9 cellular contexts compared by ENCODE assay signal in the genomic region with DNA sequence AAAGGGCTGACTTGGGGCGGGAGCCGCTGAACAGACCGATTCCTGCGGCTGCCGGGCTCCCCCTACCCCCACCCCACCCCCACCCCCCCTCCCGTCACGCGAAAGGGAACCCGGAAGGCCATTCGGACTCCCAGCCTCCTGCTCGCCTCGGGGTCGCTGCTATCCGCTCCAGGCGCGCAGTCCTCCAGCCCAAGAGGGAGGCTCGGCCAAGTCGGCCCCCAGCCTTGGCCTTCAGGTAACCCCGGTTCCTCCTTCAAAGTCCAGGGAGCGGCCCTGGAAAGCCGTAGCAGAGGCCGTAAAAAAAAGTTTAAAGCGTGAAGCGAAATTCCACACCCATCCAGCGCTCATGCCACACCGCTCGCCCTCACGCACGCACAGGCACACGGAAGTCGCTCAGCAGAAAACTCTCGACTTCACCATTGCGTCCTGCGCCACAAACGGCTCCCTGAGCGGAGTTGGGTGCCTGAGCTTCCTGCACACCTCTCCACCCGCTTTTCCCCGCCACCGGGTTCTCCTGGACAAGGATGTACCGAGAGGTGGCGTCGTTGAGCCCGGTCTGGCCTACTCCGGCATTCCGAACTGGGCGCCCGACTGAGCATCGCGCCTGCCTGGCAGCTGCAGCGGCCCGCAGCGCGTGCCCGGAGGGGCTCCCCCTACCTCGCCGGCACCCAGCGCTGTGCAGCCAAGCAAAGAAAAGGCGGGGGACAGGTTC. TPM values are rescaled to one million over a fixed set of nuclear protein-coding genes. Genes with fewer than 3 reads are reported as not detected.
A peak's percentile ranks its signal among the peaks of the same experiment; 100 is the strongest.
DNase-seq lines count a peak whose midpoint lies in the region; ATAC-seq and TF ChIP-seq lines count a peak whose summit lies in the region.
"Had no signal": no experiment of that assay in that cellular context is flagged by ENCODE, and none has a peak within 500 bp of the region (broad histone marks: within the 10 kb centered on the region; RNA-seq: fewer than 3 reads in every experiment).

No MANE protein-coding gene starts in this region.

- no peak overlapping the region for H3K4me3 Mint-ChIP-seq in activated CD8-positive, alpha-beta memory T cell treated with anti-CD3 and anti-CD28 coated beads, Interleukin-2, amount 10 ng/mL, durations not matched to agents 7 days and 5 days

- H3K36me3 Mint-ChIP-seq in activated CD8-positive, alpha-beta memory T cell treated with anti-CD3 and anti-CD28 coated beads, Interleukin-2, amount 10 ng/mL, durations not matched to agents 7 days and 5 days: peaks cover 2% of the 10 kb centered on the region

- CTCF ChIA-PET in activated CD8-positive, alpha-beta memory T cell treated with anti-CD3 and anti-CD28 coated beads, Interleukin-2, amount 10 ng/mL, durations not matched to agents 7 days and 5 days (lab: Charles Lee): no interaction called here

- WGBS in heart right ventricle, 2 donors: 1% methylated on average over 58 of the region's 58 CpGs

- no peak overlapping the region for H3K27ac Mint-ChIP-seq in activated CD8-positive, alpha-beta memory T cell treated with anti-CD3 and anti-CD28 coated beads, Interleukin-2, amount 10 ng/mL, durations not matched to agents 7 days and 5 days

- ATAC-seq in heart right ventricle: peak in 7 of 8 donors; percentile 33 to 66 (median 41)
- ATAC-seq in HG03439 (IDR thresholded peaks at IDR 0.05; ENCODE audit: unreplicated experiment): no peak
- ATAC-seq in activated CD8-positive, alpha-beta memory T cell treated with anti-CD3 and anti-CD28 coated beads, Interleukin-2, amount 10 ng/mL, durations not matched to agents 7 days and 5 days: no peak
- ATAC-seq in HG03520 (IDR thresholded peaks at IDR 0.05; ENCODE audit: unreplicated experiment): no peak

- H3K27ac ChIP-seq in heart right ventricle: no peak overlapping the region
- H3K27ac ChIP-seq in effector memory CD4-positive, alpha-beta T cell (ENCODE audit: insufficient read depth, low read length, poor library complexity, severe bottlenecking): no peak overlapping the region

- H3K4me1 Mint-ChIP-seq in activated CD8-positive, alpha-beta memory T cell treated with anti-CD3 and anti-CD28 coated beads, Interleukin-2, amount 10 ng/mL, durations not matched to agents 7 days and 5 days: peaks cover 6% of the 10 kb centered on the region

- H3K9me3 ChIP-seq in heart right ventricle: no peaks in the 10 kb centered on the region
- H3K9me3 ChIP-seq in effector memory CD4-positive, alpha-beta T cell (ENCODE audit: control insufficient read depth, low read length): no peaks in the 10 kb centered on the region

- peaks cover 0 to 23% (median 8%) of the 10 kb centered on the region in 9 donors for H3K4me1 ChIP-seq in heart right ventricle
- H3K4me1 ChIP-seq in effector memory CD4-positive, alpha-beta T cell (ENCODE audit: control insufficient read depth, insufficient read depth, low read length, poor library complexity, severe bottlenecking): peaks cover 2% of the 10 kb centered on the region

- H3K4me3 ChIP-seq in heart right ventricle (peak overlapping the region in 3 of 10 donors; percentile 8 to 15 (median 12)), retinal pigment epithelial cell (ENCODE audit: low read length) (peak overlapping the region; percentile 23)
- no peak overlapping the region for H3K4me3 ChIP-seq in effector memory CD4-positive, alpha-beta T cell (ENCODE audit: insufficient read depth, low read depth, low read length, poor library complexity, severe bottlenecking)

- intact Hi-C loops in heart right ventricle (cut with DNase I): loop anchor here in 7 of 10 donors (5.0 to 10.0 kb wide), 2 partner anchors 280 to 282 kb away; no protein-coding TSS in a partner anchor

- TF ChIP-seq CTCF in GM13976 (IDR thresholded peaks at IDR 0.05; ENCODE audit: borderline replicate concordance, control extremely low read depth, extremely low read depth, insufficient read depth, missing control alignments) (no peak), heart right ventricle (IDR thresholded peaks at IDR 0.05) (peak in 8 of 9 donors; percentile 18 to 50 (median 36)), retinal pigment epithelial cell (conservative IDR thresholded peaks at IDR 0.05; ENCODE audit: low read depth, low read length) (peak; percentile 63)

- no peaks in the 10 kb centered on the region for H3K36me3 ChIP-seq in heart right ventricle
- no peaks in the 10 kb centered on the region for H3K36me3 ChIP-seq in effector memory CD4-positive, alpha-beta T cell (ENCODE audit: control insufficient read depth, insufficient read depth, low read length)

- in situ Hi-C loops in GM13976 (cut with MboI; ENCODE audit: low sequenced_read_pairs, unreplicated experiment): no loop called here
- in situ Hi-C loops in SK-MEL-5 (cut with HindIII; ENCODE audit: low pct_unique_long_range_greater_than_20kb, low sequenced_read_pairs): loop anchor here (25.0 kb wide), 1 partner anchor 270 kb away; no protein-coding TSS in a partner anchor

- H3K27me3 Mint-ChIP-seq in activated CD8-positive, alpha-beta memory T cell treated with anti-CD3 and anti-CD28 coated beads, Interleukin-2, amount 10 ng/mL, durations not matched to agents 7 days and 5 days: peaks cover 74% of the 10 kb centered on the region

- no peaks in the 10 kb centered on the region for H3K9me3 Mint-ChIP-seq in activated CD8-positive, alpha-beta memory T cell treated with anti-CD3 and anti-CD28 coated beads, Interleukin-2, amount 10 ng/mL, durations not matched to agents 7 days and 5 days (ENCODE audit: low read depth)

- peaks cover 10 to 98% (median 87%) of the 10 kb centered on the region in 7 donors for H3K27me3 ChIP-seq in heart right ventricle
- peaks cover 13% of the 10 kb centered on the region for H3K27me3 ChIP-seq in effector memory CD4-positive, alpha-beta T cell (replicated peaks; ENCODE audit: control insufficient read depth, insufficient read depth, low read length, poor library complexity, severe bottlenecking)

- DNase-seq in GM13976 (ENCODE audit: low spot score) (peak; percentile 25), SK-MEL-5 (ENCODE audit: low read depth, low spot score) (peak; percentile 69), heart right ventricle (peak; percentile 14 to 39), retinal pigment epithelial cell (ENCODE audit: low read depth) (no peak)
- no peak for DNase-seq in effector memory CD4-positive, alpha-beta T cell
- DNase-seq in activated CD8-positive, alpha-beta memory T cell treated with anti-CD3 and anti-CD28 coated beads, Interleukin-2, amount 10 ng/mL, durations not matched to agents 7 days and 5 days: no peak

RNA-seq across cellular contexts. Expression of gene SORCS3, which starts 1.4 kb away (rescaled TPM):
- 0.03 and 0.05 TPM in 2 replicates for total RNA-seq in SK-MEL-5 (2014; rRNA removed; shearing (Covaris generic))
- 0.01 and 0.13 TPM in 2 replicates for polyA plus RNA-seq in SK-MEL-5 (2015; cell fraction: cytosol; rRNA removed)
- 0.18 and 0.21 TPM in 2 replicates for polyA plus RNA-seq in SK-MEL-5 (2015; cell fraction: nucleus; rRNA removed)
- total RNA-seq in heart right ventricle: under 1 TPM in 6 of 10 donors, not detected in 4; 0.04 to 0.09 (median 0.05) TPM
- polyA plus RNA-seq in heart right ventricle: under 1 TPM; 0.01 to 0.07 TPM
- total RNA-seq in activated CD8-positive, alpha-beta memory T cell treated with anti-CD3 and anti-CD28 coated beads, Interleukin-2, amount 10 ng/mL, durations not matched to agents 7 days and 5 days: not detected
- total RNA-seq: LHCN-M2 had no signal

Comparison
In these comparisons a context has a peak if more than half of its experiments do, and no peak if none do; other contexts are left out.
1. DNase-seq: peak in GM13976 (single experiment), SK-MEL-5 (single experiment) and heart right ventricle (2 of 2); none in retinal pigment epithelial cell (single experiment), effector memory CD4-positive, alpha-beta T cell (0 of 3) and activated CD8-positive, alpha-beta memory T cell treated with anti-CD3 and anti-CD28 coated beads, Interleukin-2, amount 10 ng/mL, durations not matched to agents 7 days and 5 days (single experiment).
2. ATAC-seq: peak in heart right ventricle (7 of 8); none in HG03439 (single experiment), activated CD8-positive, alpha-beta memory T cell treated with anti-CD3 and anti-CD28 coated beads, Interleukin-2, amount 10 ng/mL, durations not matched to agents 7 days and 5 days (single experiment) and HG03520 (single experiment).